Comparison of ENCODE assay signal across 12 cellular contexts in the genomic region with DNA sequence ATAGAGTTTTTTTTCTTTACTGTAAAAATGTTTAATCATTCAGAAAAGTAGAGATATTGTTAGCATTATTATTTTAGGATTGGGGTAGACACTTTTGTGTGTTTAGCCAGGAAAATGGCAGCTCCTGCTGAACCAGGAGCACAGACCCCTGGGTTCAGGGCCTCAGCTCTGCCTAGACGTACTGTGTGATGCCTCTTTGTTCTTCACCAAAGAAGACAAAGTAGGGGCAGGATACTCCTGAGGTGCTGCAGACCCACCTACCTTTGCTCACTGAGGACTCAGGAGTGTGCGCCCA.
"Had no signal": no experiment of that assay in that cellular context is flagged by ENCODE, and none has a peak within 500 bp of the region (broad histone marks: within the 10 kb centered on the region; RNA-seq: fewer than 3 reads in every experiment).

No MANE protein-coding gene starts in this region.

- H3K27ac ChIP-seq: body of pancreas, coronary artery, dorsolateral prefrontal cortex, neutrophil, ovary, right lobe of liver, testis, transverse colon had no signal

- H3K4me1 ChIP-seq: right lobe of liver, testis had no signal

- DNase-seq: activated B cell treated with CpG ODN at 0.5 μM for 24 hours, activated T-cell treated with anti-CD3 and anti-CD28 coated beads for 4 hours, hippocampal formation, left cardiac atrium, ovary had no signal

- H3K36me3 ChIP-seq: neutrophil, ovary, right lobe of liver, transverse colon had no signal

- H3K27me3 ChIP-seq: ovary, testis had no signal

- H3K4me3 ChIP-seq: body of pancreas, coronary artery, dorsolateral prefrontal cortex, ovary, right lobe of liver, testis, transverse colon had no signal

- H3K9me3 ChIP-seq: body of pancreas, neutrophil, ovary, right lobe of liver, testis, transverse colon had no signal
